21 cellular contexts compared by ENCODE assay signal in genomic region chr1:99650021-99650420, GRCh38. TPM values are rescaled to one million over a fixed set of nuclear protein-coding genes. Genes with fewer than 3 reads are reported as not detected.
DNase-seq lines count a peak whose midpoint lies in the region; ATAC-seq and TF ChIP-seq lines count a peak whose summit lies in the region.
"Had no signal": no experiment of that assay in that cellular context is flagged by ENCODE, and none has a peak within 500 bp of the region (broad histone marks: within the 10 kb centered on the region; RNA-seq: fewer than 3 reads in every experiment).

No MANE protein-coding gene starts in this region.

- TF ChIP-seq RAD21 in neural cell (conservative IDR thresholded peaks at IDR 0.05): no peak

- peak overlapping the region; percentile 71 for H3K4me3 ChIP-seq in left ventricle myocardium inferior
- H3K4me3 ChIP-seq in gastroesophageal sphincter: peak overlapping the region in 1 of 2 donors; percentile 18
- H3K4me3 ChIP-seq in neural cell (ENCODE audit: low read length): peak overlapping the region; percentile 69
- H3K4me3 ChIP-seq: cardiac muscle cell, HAP-1 had no signal

- H4K20me1 ChIP-seq in neural cell (ENCODE audit: insufficient read depth): no peaks in the 10 kb centered on the region

- H3K9me3 ChIP-seq in left ventricle myocardium inferior (replicated peaks) (no peaks in the 10 kb centered on the region), gastroesophageal sphincter (no peaks in the 10 kb centered on the region), neural cell (ENCODE audit: low read length) (no peaks in the 10 kb centered on the region)
- H3K9me3 ChIP-seq: HAP-1 had no signal

- TF ChIP-seq CTCF in left ventricle myocardium inferior (IDR thresholded peaks at IDR 0.05; ENCODE audit: borderline replicate concordance): no peak
- no peak for TF ChIP-seq CTCF in gastroesophageal sphincter (IDR thresholded peaks at IDR 0.05)
- TF ChIP-seq CTCF in neural cell (IDR thresholded peaks at IDR 0.05; ENCODE audit: poor library complexity, severe bottlenecking): no peak

- peaks cover 3% of the 10 kb centered on the region for H3F3A ChIP-seq in neural cell (ENCODE audit: insufficient read depth, low read length, poor library complexity, severe bottlenecking)

- H2AFZ ChIP-seq in neural cell (ENCODE audit: low read depth, low read length): no peak overlapping the region

- 33 to 37% methylated on average over 2 of the region's 2 CpGs for WGBS in gastroesophageal sphincter (ENCODE audit: low coverage in 1 of 2), 2 donors

- intact Hi-C loops in left ventricle myocardium inferior (cut with micrococcal nuclease): no loop called here
- intact Hi-C loops in cardiac septum (cut with DNase I): no loop called here

- no peak overlapping the region for H3K4me2 ChIP-seq in neural cell (ENCODE audit: low read length)

- H3K36me3 ChIP-seq in left ventricle myocardium inferior (no peaks in the 10 kb centered on the region), gastroesophageal sphincter (no peaks in the 10 kb centered on the region), neural cell (ENCODE audit: insufficient read depth, low read length) (no peaks in the 10 kb centered on the region)
- H3K36me3 ChIP-seq: cardiac muscle cell, HAP-1 had no signal

- DNase-seq in left ventricle myocardium inferior (no peak), cardiac septum (ENCODE audit: low spot score) (no peak), NCI-H2196 (lab: John Stamatoyannopoulos, UW; ENCODE audit: unreplicated experiment) (no peak), SKM-1 treated with dmso at 0.1 percent for 144 hours (lab: John Stamatoyannopoulos, UW; ENCODE audit: unreplicated experiment) (no peak)
- DNase-seq in activated CD8-positive, alpha-beta memory T cell treated with anti-CD3 and anti-CD28 coated beads, Interleukin-2, amount 50 U/mL, for 48 hours: no peak
- DNase-seq: activated CD4-positive, alpha-beta T cell treated with anti-CD3 and anti-CD28 coated beads, Interleukin-2, amount 50 U/mL, for 4 hours; activated T-cell treated with anti-CD3 and anti-CD28 coated beads, Interleukin-2, amount 50 U/mL, for 24 hours; CD4-positive, alpha-beta memory T cell; KG1; NCI-H1417 treated with DMSO at 0.1 percent for 48 hours; NCI-H345; SHP77; T-helper 1 cell had no signal

- H3K27me3 ChIP-seq in left ventricle myocardium inferior (ENCODE audit: low read depth) (no peaks in the 10 kb centered on the region), gastroesophageal sphincter (no peaks in the 10 kb centered on the region), neural cell (ENCODE audit: insufficient read depth, low read depth, low read length) (no peaks in the 10 kb centered on the region)
- H3K27me3 ChIP-seq: cardiac muscle cell, foreskin keratinocyte had no signal

- no peak for ATAC-seq in gastroesophageal sphincter
- ATAC-seq in HG02885 (IDR thresholded peaks at IDR 0.05; ENCODE audit: poor library complexity, unreplicated experiment): no peak
- ATAC-seq: activated naive CD4-positive, alpha-beta T cell treated with anti-CD3 and anti-CD28 coated beads, Interleukin-2, amount 50 U/mL, for 72 hours; natural killer cell treated with Interleukin-12 subunit alpha and Interleukin-12 subunit beta and Interleukin-15 and Interleukin-18, amount 100 ng/mL, for 72 hours had no signal

- TF ChIP-seq EP300 in gastroesophageal sphincter (IDR thresholded peaks at IDR 0.05): no peak
- no peak for TF ChIP-seq EP300 in neural cell (conservative IDR thresholded peaks at IDR 0.05; ENCODE audit: poor library complexity, severe bottlenecking)

- H3K9me2 ChIP-seq in neural cell (ENCODE audit: insufficient read depth, low read length): no peaks in the 10 kb centered on the region

- H3K9ac ChIP-seq in neural cell (ENCODE audit: low read length): no peak overlapping the region

- peak overlapping the region; percentile 95 for H3K27ac ChIP-seq in left ventricle myocardium inferior (replicated peaks)
- H3K27ac ChIP-seq in gastroesophageal sphincter: peak overlapping the region; percentile 50 to 72 (median 59)
- no peak overlapping the region for H3K27ac ChIP-seq in neural cell (ENCODE audit: low read length)
- H3K27ac ChIP-seq: cardiac muscle cell had no signal

- no peaks in the 10 kb centered on the region for H3K79me2 ChIP-seq in neural cell (replicated peaks; ENCODE audit: insufficient read depth, low read length)

- no peak for TF ChIP-seq POLR2A in gastroesophageal sphincter (IDR thresholded peaks at IDR 0.05)

- H3K4me1 ChIP-seq in left ventricle myocardium inferior (peaks cover 68% of the 10 kb centered on the region), gastroesophageal sphincter (peaks cover 9 to 76% (median 11%) of the 10 kb centered on the region in 3 donors)

TF ChIP-seq in neural cell, 6 proteins besides CTCF, POLR2A, EP300 and RAD21:
- no peak for TF ChIP-seq POLR2AphosphoS5 (IDR thresholded peaks at IDR 0.05)
- no peak for TF ChIP-seq TAF1 (IDR thresholded peaks at IDR 0.05; ENCODE audit: low read depth)
- no peak for TF ChIP-seq REST (IDR thresholded peaks at IDR 0.05; ENCODE audit: borderline replicate concordance)
- TF ChIP-seq SMC3 (conservative IDR thresholded peaks at IDR 0.05; ENCODE audit: poor library complexity): no peak
- no peak for TF ChIP-seq MXI1 (conservative IDR thresholded peaks at IDR 0.05; ENCODE audit: poor library complexity, severe bottlenecking)
- no peak for TF ChIP-seq EZH2 (IDR thresholded peaks at IDR 0.05; ENCODE audit: borderline replicate concordance, insufficient read depth, low read length, poor library complexity, severe bottlenecking)

RNA-seq across cellular contexts. Expression of gene PALMD, which starts 4.1 kb away (rescaled TPM):
- total RNA-seq in left ventricle myocardium inferior (123 TPM), cardiac septum (67.0 TPM), gastroesophageal sphincter (10 to 100 TPM; 11.7 to 46.7 (median 23.8) TPM)
- 19.4 and 20.6 TPM in 2 replicates for polyA plus RNA-seq in neural cell
- polyA minus RNA-seq in neural cell: 20.8 and 21.9 TPM in 2 replicates
- total RNA-seq: activated naive CD4-positive, alpha-beta T cell treated with anti-CD3 and anti-CD28 coated beads, Interleukin-2, amount 50 U/mL, for 72 hours; CD4-positive, alpha-beta memory T cell; natural killer cell treated with Interleukin-12 subunit alpha and Interleukin-12 subunit beta and Interleukin-15 and Interleukin-18, amount 100 ng/mL, for 72 hours had no signal
- polyA plus RNA-seq: CD4-positive, alpha-beta memory T cell had no signal
